In the genomic region with DNA sequence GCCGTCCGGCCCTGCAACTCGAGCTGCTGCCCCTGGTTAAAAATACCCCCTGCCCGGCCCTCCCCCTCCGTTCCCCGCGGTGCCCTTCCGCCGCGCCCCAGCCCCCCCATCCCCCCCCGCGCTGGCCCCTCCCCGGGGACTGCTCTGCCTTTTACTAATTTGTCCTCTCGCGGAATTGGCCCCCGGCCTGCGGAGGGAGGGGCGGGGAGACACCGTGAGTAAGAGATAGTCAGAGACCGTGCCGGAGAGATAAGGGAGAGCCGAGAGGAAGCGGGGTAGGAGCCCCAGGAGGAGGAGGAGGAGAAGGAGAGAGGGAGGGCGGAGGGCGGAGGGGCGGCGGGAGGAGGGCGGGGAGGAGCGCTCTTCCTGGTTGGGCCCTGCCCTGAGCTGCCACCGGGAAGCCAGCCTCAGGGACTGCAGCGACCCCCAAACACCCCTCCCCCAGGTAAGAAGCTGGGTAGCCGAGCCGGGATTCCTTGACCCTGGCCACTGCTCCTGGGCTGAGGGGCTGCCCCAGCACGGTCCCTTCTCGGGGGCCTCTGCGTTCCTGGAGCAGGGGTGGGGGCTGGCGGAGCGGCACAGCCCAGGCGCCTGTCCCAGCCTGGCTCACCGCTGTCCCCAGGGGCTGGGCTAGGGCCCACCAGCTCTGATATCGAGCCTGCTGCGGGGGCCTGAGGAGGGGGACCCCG, we compare ENCODE assay signal across 8 cellular contexts. TPM values are rescaled to one million over a fixed set of nuclear protein-coding genes. Genes with fewer than 3 reads are reported as not detected.
DNase-seq lines count a peak whose midpoint lies in the region; ATAC-seq, FAIRE-seq and TF ChIP-seq lines count a peak whose summit lies in the region.

A gene (plus strand): TSS at position 360 of the 689 bp plus-strand sequence. CDS start 774 bp downstream, outside the sequence.

- TF ChIP-seq EP300 in HepG2 (IDR thresholded peaks at IDR 0.05; ENCODE audit: low read depth in 2 of 2, low read length in 2 of 2) (no peak), HepG2 (CRISPR knock-in tag; IDR thresholded peaks at IDR 0.05; ENCODE audit: borderline replicate concordance) (no peak)

- H3K9ac ChIP-seq in HepG2 (ENCODE audit: insufficient read depth, low read depth, low read length) = peak within 1 kb of the TSS; percentile 86

- peaks cover 14% of the 10 kb centered on the region for H3K79me2 ChIP-seq in HepG2 (ENCODE audit: insufficient read depth, low read length)

- H3K4me1 Mint-ChIP-seq in dendritic cell treated with granulocyte-macrophage colony-stimulating factor and Interleukin-4, amounts not matched to agents 40 ng/mL and 50 ng/mL, for 4 days (ENCODE audit: low read depth) = peaks cover 34% of the 10 kb centered on the region

- H3K27me3 Mint-ChIP-seq in dendritic cell treated with granulocyte-macrophage colony-stimulating factor and Interleukin-4, amounts not matched to agents 40 ng/mL and 50 ng/mL, for 4 days = no peaks in the 10 kb centered on the region

- H3K36me3 Mint-ChIP-seq in dendritic cell treated with granulocyte-macrophage colony-stimulating factor and Interleukin-4, amounts not matched to agents 40 ng/mL and 50 ng/mL, for 4 days (ENCODE audit: low read depth) = peaks cover 48% of the 10 kb centered on the region

- in situ Hi-C loops in HepG2 (cut with HindIII; ENCODE audit: extremely low pct_ligation_motif_present, low pct_unique_long_range_greater_than_20kb) = loop anchor here (5.0 kb wide), 1 partner anchor 69 kb away; a partner anchor contains a TSS

- POLR2A ChIA-PET in HepG2 (lab: Yijun Ruan, JAX) = interaction anchor here (0.6 to 6.2 kb wide), 24 partner anchors 8 to 343 kb away, joined by 3 to 85 read pairs (median 4); a partner anchor contains a TSS

- peak within 1 kb of the TSS; percentile 91 for H3K27ac Mint-ChIP-seq in dendritic cell treated with granulocyte-macrophage colony-stimulating factor and Interleukin-4, amounts not matched to agents 40 ng/mL and 50 ng/mL, for 4 days

- no peak within 1 kb of the TSS for H2AFZ ChIP-seq in HepG2 (ENCODE audit: low read length)

- peak within 1 kb of the TSS; percentile 77 for H3K27ac ChIP-seq in HepG2 (ENCODE audit: extremely low read length, insufficient read depth, low read length)

- peaks cover 25% of the 10 kb centered on the region for H3K4me1 ChIP-seq in HepG2 (ENCODE audit: insufficient read depth, low read length)

- H3K36me3 ChIP-seq in HepG2 (replicated peaks in 1 of 2; ENCODE audit: control insufficient read depth in 1 of 2, insufficient read depth in 2 of 2, low read length in 2 of 2) = peaks cover 1 to 12% of the 10 kb centered on the region in 2 experiments; a peak in 3 of 5 replicates

- H3K9me3 Mint-ChIP-seq in dendritic cell treated with granulocyte-macrophage colony-stimulating factor and Interleukin-4, amounts not matched to agents 40 ng/mL and 50 ng/mL, for 4 days = no peaks in the 10 kb centered on the region

- no peaks in the 10 kb centered on the region for H4K20me1 ChIP-seq in HepG2 (ENCODE audit: insufficient read depth, low read length)

- peak within 1 kb of the TSS; percentile 93 for H3K4me2 ChIP-seq in HepG2 (ENCODE audit: low read depth, low read length)

- TF ChIP-seq RAD21 in HepG2 (CRISPR knock-in tag; IDR thresholded peaks at IDR 0.05) = no peak; the same call in 1 of the 2 replicates

- peak; percentile 54 for ATAC-seq in GM18502 (IDR thresholded peaks at IDR 0.05; ENCODE audit: poor library complexity, unreplicated experiment)
- peak; percentile 33 for ATAC-seq in HG03064 (IDR thresholded peaks at IDR 0.05; ENCODE audit: low read depth, unreplicated experiment)
- peak; percentile 62 for ATAC-seq in HepG2

- no peak for FAIRE-seq in HepG2 (lab: Jason Lieb, UNC)

- peak within 1 kb of the TSS; percentile 82 to 94 (median 91) for H3K4me3 ChIP-seq in HepG2 (replicated peaks in 1 of 3; ENCODE audit: insufficient read depth in 1 of 3, low read depth in 2 of 3, low read length in 3 of 3)

- no TSS peak for BruUV-seq in HepG2 (replicated peaks; lab: Mats Ljungman, UMichigan)

- DNase-seq in NCI-H526 treated with DMSO at 0.1 percent for 48 hours (lab: John Stamatoyannopoulos, UW) (peak; percentile 76), HepG2 (ENCODE audit: low spot score) (peak; percentile 74), cortex of kidney (lab: John Stamatoyannopoulos, UW) (no peak)
- peak; percentile 58 for DNase-seq in activated CD4-positive, alpha-beta T cell treated with anti-CD3 and anti-CD28 coated beads, Interleukin-2, amount 50 U/mL, for 1 hour
- peak; percentile 69 to 72 for DNase-seq in stimulated activated CD4-positive, alpha-beta T cell treated with anti-CD3 and anti-CD28 coated beads, Interleukin-2, amount 100 ng/mL, for 48 hours

- CTCF ChIA-PET in HepG2 (lab: Yijun Ruan, JAX; ENCODE audit: low intra/inter-chr PET ratio, low total read pairs) = interaction anchor here (1.8 to 2.8 kb wide), 3 partner anchors 64 to 71 kb away, joined by 9 to 11 read pairs (median 9); a partner anchor contains a TSS

- TF ChIP-seq POLR2A in HepG2 (IDR thresholded peaks at IDR 0.05; ENCODE audit: insufficient read depth in 1 of 2, low read depth in 2 of 2, low read length in 2 of 2) = peak; percentile 5 to 40; a peak in 1 of 4 replicates

- H3K9me3 ChIP-seq in HepG2 (ENCODE audit: low read length) = no peaks in the 10 kb centered on the region

- H3K4me3 Mint-ChIP-seq in dendritic cell treated with granulocyte-macrophage colony-stimulating factor and Interleukin-4, amounts not matched to agents 40 ng/mL and 50 ng/mL, for 4 days = peak within 1 kb of the TSS; percentile 82

- intact Hi-C loops in dendritic cell treated with granulocyte-macrophage colony-stimulating factor and Interleukin-4, amounts not matched to agents 40 ng/mL and 50 ng/mL, for 4 days (cut with micrococcal nuclease) = loop anchor here (1.0 to 2.0 kb wide), 2 partner anchors 31 to 47 kb away; a partner anchor contains a TSS
- intact Hi-C loops in HepG2 (cut with micrococcal nuclease; ENCODE audit: unreplicated experiment) = loop anchor here (1.0 to 2.0 kb wide), 3 partner anchors 15 to 69 kb away; no protein-coding TSS in a partner anchor

- no peaks in the 10 kb centered on the region; a peak in 1 of 5 replicates for H3K27me3 ChIP-seq in HepG2 (ENCODE audit: control insufficient read depth in 1 of 2, insufficient read depth in 2 of 2, low read length in 2 of 2)

- no peak for TF ChIP-seq CTCF in HepG2 (CRISPR knock-in tag; IDR thresholded peaks at IDR 0.05)

- WGBS in HepG2 (ENCODE audit: low lambda C conversion rate) = under 1% methylated on average over 18 of the region's 43 CpGs

TF ChIP-seq in HepG2, 621 proteins besides CTCF, POLR2A, EP300 and RAD21 (continues in another document):
- TF ChIP-seq TARDBP (CRISPR knock-in tag; IDR thresholded peaks at IDR 0.05) (0 out of 2 replicates have a peak, but pooled peaks have one; percentile 23), KLF16 (CRISPR knock-in tag; IDR thresholded peaks at IDR 0.05) (0 out of 4 replicates have a peak, but pooled peaks of 1 of the 2 experiments have one; percentile 24)
- TF ChIP-seq, protein P1, sequence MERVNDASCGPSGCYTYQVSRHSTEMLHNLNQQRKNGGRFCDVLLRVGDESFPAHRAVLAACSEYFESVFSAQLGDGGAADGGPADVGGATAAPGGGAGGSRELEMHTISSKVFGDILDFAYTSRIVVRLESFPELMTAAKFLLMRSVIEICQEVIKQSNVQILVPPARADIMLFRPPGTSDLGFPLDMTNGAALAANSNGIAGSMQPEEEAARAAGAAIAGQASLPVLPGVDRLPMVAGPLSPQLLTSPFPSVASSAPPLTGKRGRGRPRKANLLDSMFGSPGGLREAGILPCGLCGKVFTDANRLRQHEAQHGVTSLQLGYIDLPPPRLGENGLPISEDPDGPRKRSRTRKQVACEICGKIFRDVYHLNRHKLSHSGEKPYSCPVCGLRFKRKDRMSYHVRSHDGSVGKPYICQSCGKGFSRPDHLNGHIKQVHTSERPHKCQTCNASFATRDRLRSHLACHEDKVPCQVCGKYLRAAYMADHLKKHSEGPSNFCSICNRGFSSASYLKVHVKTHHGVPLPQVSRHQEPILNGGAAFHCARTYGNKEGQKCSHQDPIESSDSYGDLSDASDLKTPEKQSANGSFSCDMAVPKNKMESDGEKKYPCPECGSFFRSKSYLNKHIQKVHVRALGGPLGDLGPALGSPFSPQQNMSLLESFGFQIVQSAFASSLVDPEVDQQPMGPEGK (CRISPR knock-in tag; IDR thresholded peaks at IDR 0.05) = peak; percentile 91

RNA-seq across cellular contexts. Expression of the gene that starts here (rescaled TPM):
- total RNA-seq in HepG2 (2016; rRNA removed; fragmentation: Illumina TruSeq; extraction: Trizol) = 51.2 and 57.3 TPM in 2 replicates
- total RNA-seq in HepG2 (2016; cell fraction: cytosol; rRNA removed; fragmentation: Illumina TruSeq; extraction: Trizol; ENCODE audit: low read depth) = 26.4 and 34.4 TPM in 2 replicates
- 43.3 and 63.5 TPM in 2 replicates for total RNA-seq in HepG2 (2016; cell fraction: insoluble cytoplasmic fraction; rRNA removed; fragmentation: Illumina TruSeq; extraction: Trizol)
- 26.6 and 29.7 TPM in 2 replicates for total RNA-seq in HepG2 (2016; cell fraction: membrane; rRNA removed; fragmentation: Illumina TruSeq; extraction: Trizol)
- 37.0 and 44.2 TPM in 2 replicates for total RNA-seq in HepG2 (2016; cell fraction: nucleus; rRNA removed; fragmentation: Illumina TruSeq; extraction: Trizol)
- 82.6 and 92.6 TPM in 2 replicates for polyA plus RNA-seq in HepG2 (2011; rRNA removed)
- 23.9 and 34.7 TPM in 2 replicates for polyA plus RNA-seq in HepG2 (2011; cell fraction: cytosol; rRNA removed)
- 429 and 543 TPM in 2 replicates for polyA plus RNA-seq in HepG2 (2011; cell fraction: nucleus; rRNA removed)
- 41.7 and 58.1 TPM in 2 replicates for polyA plus RNA-seq in HepG2 (2012)
- 11.8 and 12.0 TPM in 2 replicates for polyA plus RNA-seq in HepG2 (2016; cell fraction: cytosol; fragmentation: Illumina TruSeq; extraction: Trizol; ENCODE audit: low read depth)
- polyA plus RNA-seq in HepG2 (2016; cell fraction: insoluble cytoplasmic fraction; fragmentation: Illumina TruSeq; extraction: Trizol; ENCODE audit: low read depth) = 39.8 and 54.5 TPM in 2 replicates
- polyA plus RNA-seq in HepG2 (2016; cell fraction: membrane; fragmentation: Illumina TruSeq; extraction: Trizol; ENCODE audit: low read depth) = 24.4 and 28.3 TPM in 2 replicates
- 116 and 118 TPM in 2 replicates for polyA plus RNA-seq in HepG2 (2016; cell fraction: nucleus; fragmentation: Illumina TruSeq; extraction: Trizol; ENCODE audit: insufficient read depth, low read depth)
- polyA minus RNA-seq in HepG2 (2011; rRNA and poly(A)+ RNA removed; ENCODE audit: low replicate concordance) = 129 and 175 TPM in 2 replicates
- polyA minus RNA-seq in HepG2 (2011; cell fraction: cytosol; rRNA and poly(A)+ RNA removed) = 33.2 and 36.8 TPM in 2 replicates
- 47.1 and 54.0 TPM in 2 replicates for polyA minus RNA-seq in HepG2 (2011; cell fraction: nucleus; rRNA and poly(A)+ RNA removed)
